8 cellular contexts compared by ENCODE assay signal in genomic region chr1:155004352-155005075, GRCh38. TPM values are rescaled to one million over a fixed set of nuclear protein-coding genes. Genes with fewer than 3 reads are reported as not detected.
DNase-seq lines count a peak whose midpoint lies in the region; ATAC-seq and TF ChIP-seq lines count a peak whose summit lies in the region.

No MANE protein-coding gene starts in this region.

- H4K20me1 ChIP-seq in DOHH2 (ENCODE audit: control insufficient read depth, insufficient read depth, low read depth, low read length) = no peaks in the 10 kb centered on the region

- H3F3A ChIP-seq in DOHH2 (ENCODE audit: control insufficient read depth, insufficient read depth) = peaks cover 31% of the 10 kb centered on the region

- H3K4me3 ChIP-seq in DOHH2 (ENCODE audit: low read length) (peak overlapping the region; percentile 93), RWPE2 (ENCODE audit: severe bottlenecking) (peak overlapping the region; percentile 93), esophagus squamous epithelium (peak overlapping the region; percentile 77 to 96 (median 86)), ovary (peak overlapping the region; percentile 82)

- TF ChIP-seq POLR2A in esophagus squamous epithelium (IDR thresholded peaks at IDR 0.05) = no peak
- TF ChIP-seq POLR2A in ovary (IDR thresholded peaks at IDR 0.05) = peak; percentile 5

- H3K9me3 ChIP-seq in DOHH2 (ENCODE audit: control insufficient read depth, insufficient read depth, low read length) (no peaks in the 10 kb centered on the region), RWPE2 (ENCODE audit: severe bottlenecking) (no peaks in the 10 kb centered on the region), esophagus squamous epithelium (no peaks in the 10 kb centered on the region), ovary (no peaks in the 10 kb centered on the region)

- H3K4me2 ChIP-seq in DOHH2 (ENCODE audit: low read length) = peak overlapping the region; percentile 93

- H3K79me2 ChIP-seq in DOHH2 (ENCODE audit: control insufficient read depth, low read length) = peaks cover 28% of the 10 kb centered on the region

- no peak for TF ChIP-seq EP300 in ovary (IDR thresholded peaks at IDR 0.05)

- no peaks in the 10 kb centered on the region for H3K9me2 ChIP-seq in DOHH2 (replicated peaks; ENCODE audit: control insufficient read depth, low read length)

- WGBS in esophagus squamous epithelium, 2 donors = 10 to 30% methylated on average over 2 to 4 of the region's 5 CpGs
- 32 to 46% (median 35%) methylated on average over 5 of the region's 5 CpGs for WGBS in ovary, 3 donors

- H3K4me1 ChIP-seq in DOHH2 (ENCODE audit: control insufficient read depth, low read length) (peaks cover 75% of the 10 kb centered on the region), RWPE2 (ENCODE audit: insufficient read depth, poor library complexity, severe bottlenecking) (peaks cover 48% of the 10 kb centered on the region), esophagus squamous epithelium (peaks cover 47 to 69% (median 55%) of the 10 kb centered on the region in 3 donors), ovary (ENCODE audit: insufficient read depth) (peaks cover 11% of the 10 kb centered on the region)

- no peak for ATAC-seq in RWPE2 (ENCODE audit: low read depth)
- ATAC-seq in GM19397 (IDR thresholded peaks at IDR 0.05; ENCODE audit: unreplicated experiment) = no peak

- intact Hi-C loops in esophagus squamous epithelium (cut with DNase I) (no loop called here), ovary (cut with DNase I) (loop anchor here in 2 of 4 donors (5.0 kb wide), 2 partner anchors 42 to 47 kb away; partner anchors contain the start of genes PBXIP1 (in 1 of the 2) and PYGO2 (in 1 of the 2))

- peak overlapping the region; percentile 68 for H3K27ac ChIP-seq in DOHH2 (ENCODE audit: low read depth, low read length)
- H3K27ac ChIP-seq in RWPE2 (ENCODE audit: poor library complexity, severe bottlenecking) = peak overlapping the region; percentile 96
- H3K27ac ChIP-seq in esophagus squamous epithelium = peak overlapping the region; percentile 97 to 99 (median 98)
- H3K27ac ChIP-seq in ovary = peak overlapping the region; percentile 90 to 96

- TF ChIP-seq CTCF in DOHH2 (IDR thresholded peaks at IDR 0.05; ENCODE audit: low read depth, low read length, poor library complexity, severe bottlenecking) (peak; percentile 10), RWPE2 (IDR thresholded peaks at IDR 0.05; ENCODE audit: poor library complexity, severe bottlenecking) (no peak), esophagus squamous epithelium (IDR thresholded peaks at IDR 0.05) (no peak), ovary (IDR thresholded peaks at IDR 0.05) (no peak)

- H3K36me3 ChIP-seq in DOHH2 (ENCODE audit: control insufficient read depth, low read length) = no peaks in the 10 kb centered on the region
- peaks cover 38% of the 10 kb centered on the region for H3K36me3 ChIP-seq in RWPE2 (ENCODE audit: low read depth)
- peaks cover 0 to 12% (median 0%) of the 10 kb centered on the region in 3 donors for H3K36me3 ChIP-seq in esophagus squamous epithelium
- H3K36me3 ChIP-seq in ovary = no peaks in the 10 kb centered on the region

- H3K27me3 ChIP-seq in DOHH2 (ENCODE audit: control insufficient read depth, low read length) (no peaks in the 10 kb centered on the region), RWPE2 (ENCODE audit: insufficient read depth, poor library complexity, severe bottlenecking) (no peaks in the 10 kb centered on the region), esophagus squamous epithelium (no peaks in the 10 kb centered on the region), ovary (no peaks in the 10 kb centered on the region)

- DNase-seq in RWPE2 (ENCODE audit: low spot score) (peak; percentile 46), esophagus squamous epithelium (lab: John Stamatoyannopoulos, UW) (no peak), ovary (peak in 2 of 5 donors; percentile 42 to 48), NCI-H1048 (lab: John Stamatoyannopoulos, UW) (no peak), activated gamma-delta T cell treated with Interleukin-2 at 50 U/mL for 16 hours (no peak), DMS153 treated with DMSO at 0.1 percent for 48 hours (lab: John Stamatoyannopoulos, UW; ENCODE audit: unreplicated experiment) (no peak)

RNA-seq across cellular contexts. Expression of gene ZBTB7B, which starts 1.9 kb away (rescaled TPM):
- total RNA-seq in esophagus squamous epithelium = 100 to 1,000 TPM; 101 to 220 (median 113) TPM
- total RNA-seq in ovary = 10 to 100 TPM; 15.3 to 45.5 (median 33.1) TPM
- polyA plus RNA-seq in ovary = 10 to 100 TPM in 1 of 2 donors, 1 to 10 TPM in 1; 3.6 to 18.2 TPM

RNA-seq across cellular contexts. Expression of gene LENEP, which starts 11.1 kb away (rescaled TPM):
- not detected for total RNA-seq in esophagus squamous epithelium
- not detected for total RNA-seq in ovary
- not detected for polyA plus RNA-seq in ovary

RNA-seq across cellular contexts. Expression of gene FLAD1, which starts 21.4 kb away (rescaled TPM):
- total RNA-seq in esophagus squamous epithelium (10 to 100 TPM; 21.5 to 30.9 (median 29.5) TPM), ovary (10 to 100 TPM; 11.1 to 30.0 (median 19.9) TPM)
- 10 to 100 TPM; 14.2 to 16.4 TPM for polyA plus RNA-seq in ovary

RNA-seq across cellular contexts. Expression of gene DCST2, which starts 29.1 kb away (rescaled TPM):
- total RNA-seq in esophagus squamous epithelium (1 to 10 TPM in 1 of 4 donors, under 1 TPM in 3; 0.11 to 8.2 (median 0.18) TPM), ovary (1 to 10 TPM in 4 of 7 donors, under 1 TPM in 2, not detected in 1; 0.45 to 1.4 (median 1.2) TPM)
- polyA plus RNA-seq in ovary = 1 to 10 TPM in 1 of 2 donors, under 1 TPM in 1; 0.17 to 1.1 TPM

RNA-seq across cellular contexts. Expression of gene DCST1, which starts 29.1 kb away (rescaled TPM):
- total RNA-seq in esophagus squamous epithelium (under 1 TPM in 1 of 4 donors, not detected in 3; 0.19 TPM), ovary (under 1 TPM in 4 of 7 donors, not detected in 3; 0.22 to 0.80 (median 0.51) TPM)
- under 1 TPM in 1 of 2 donors, not detected in 1; 0.06 TPM for polyA plus RNA-seq in ovary
